ENCODE assay signal across 20 cellular contexts in genomic region chr10:126437661-126438406, GRCh38. TPM values are rescaled to one million over a fixed set of nuclear protein-coding genes. Genes with fewer than 3 reads are reported as not detected.
A peak's percentile ranks its signal among the peaks of the same experiment; 100 is the strongest.
DNase-seq lines count a peak whose midpoint lies in the region; ATAC-seq and TF ChIP-seq lines count a peak whose summit lies in the region.
"Had no signal": no experiment of that assay in that cellular context is flagged by ENCODE, and none has a peak within 500 bp of the region (broad histone marks: within the 10 kb centered on the region; RNA-seq: fewer than 3 reads in every experiment).

No MANE protein-coding gene starts in this region.

- ATAC-seq in T-cell (replicated peaks in 1 of 4) (no peak), SK-N-SH treated with all-trans-retinoic acid at 6 μM for 48 hours (no peak)
- ATAC-seq: GM12878, HepG2 had no signal

- H3K4me1 ChIP-seq in right atrium auricular region = no peaks in the 10 kb centered on the region
- H3K4me1 ChIP-seq: BE2C, Caco-2 had no signal

- CTCF ChIA-PET in T-cell (lab: Charles Lee) = no interaction called here

- no peaks in the 10 kb centered on the region for H3K27me3 ChIP-seq in right atrium auricular region
- H3K27me3 ChIP-seq: BE2C had no signal

- peaks cover 0 to 5% (median 0%) of the 10 kb centered on the region in 3 donors for H3K4me1 Mint-ChIP-seq in T-cell
- H3K4me1 Mint-ChIP-seq: CD4-positive, CD25-positive, alpha-beta regulatory T cell; IgD-negative memory B cell had no signal

- H3K36me3 Mint-ChIP-seq in T-cell = no peaks in the 10 kb centered on the region
- H3K36me3 Mint-ChIP-seq: CD4-positive, CD25-positive, alpha-beta regulatory T cell; CD8-positive, alpha-beta memory T cell had no signal

- no peak for TF ChIP-seq CTCF in right atrium auricular region (IDR thresholded peaks at IDR 0.05)

- peaks cover 0 to 5% (median 2%) of the 10 kb centered on the region in 3 donors for H3K9me3 Mint-ChIP-seq in T-cell

- POLR2A ChIA-PET in T-cell (lab: Charles Lee) = interaction anchor here in 1 of 2 donors (0.7 kb wide), 1 partner anchor 55 kb away, joined by 3 read pairs; no protein-coding TSS in a partner anchor

- peak; percentile 52 for DNase-seq in COLO668 (lab: John Stamatoyannopoulos, UW; ENCODE audit: unreplicated experiment)
- DNase-seq in NCI-H146 (lab: John Stamatoyannopoulos, UW) = peak; percentile 69
- peak; percentile 11 for DNase-seq in NCI-H69 (lab: John Stamatoyannopoulos, UW)
- DNase-seq in left kidney (ENCODE audit: low read depth, low spot score) = peak; percentile 49
- DNase-seq in T-cell = no peak
- DNase-seq in right atrium auricular region (ENCODE audit: low spot score) = no peak
- DNase-seq: ACHN; BE2C; C1 segment of cervical spinal cord; Caco-2; CD4-positive, CD25-positive, alpha-beta regulatory T cell; CD8-positive, alpha-beta memory T cell; DMS79 treated with DMSO at 0.1 percent for 48 hours; GF-D8; GOT3; H9 had no signal

- H3K4me3 ChIP-seq in right atrium auricular region = no peak overlapping the region
- H3K4me3 ChIP-seq: GM12878 had no signal

- H3K4me3 Mint-ChIP-seq in T-cell = no peak overlapping the region
- H3K4me3 Mint-ChIP-seq: CD4-positive, CD25-positive, alpha-beta regulatory T cell; CD8-positive, alpha-beta memory T cell; H9 had no signal

- H3K36me3 ChIP-seq in right atrium auricular region = no peaks in the 10 kb centered on the region
- H3K36me3 ChIP-seq: BE2C had no signal

- H3K9me3 ChIP-seq in right atrium auricular region = no peaks in the 10 kb centered on the region
- H3K9me3 ChIP-seq: BE2C, Caco-2 had no signal

- no peak overlapping the region for H3K27ac ChIP-seq in right atrium auricular region

- H3K27me3 Mint-ChIP-seq in T-cell = peaks cover 0 to 4% of the 10 kb centered on the region in 2 donors

- H3K27ac Mint-ChIP-seq in T-cell = no peak overlapping the region
- H3K27ac Mint-ChIP-seq: CD4-positive, CD25-positive, alpha-beta regulatory T cell; CD8-positive, alpha-beta memory T cell; H9; IgD-negative memory B cell had no signal

TF ChIP-seq in SK-N-SH treated with all-trans-retinoic acid at 6 μM for 48 hours, 23 proteins besides CTCF, POLR2A, EP300 and RAD21:
- TF ChIP-seq GLIS3 (CRISPR knock-in tag; IDR thresholded peaks at IDR 0.05) = no peak
- TF ChIP-seq BACH2 (CRISPR knock-in tag; IDR thresholded peaks at IDR 0.05; ENCODE audit: borderline replicate concordance) = no peak
- TF ChIP-seq ZNF565 (CRISPR knock-in tag; conservative IDR thresholded peaks at IDR 0.05; ENCODE audit: low read depth) = no peak
- TF ChIP-seq PPARA (CRISPR knock-in tag; IDR thresholded peaks at IDR 0.05; ENCODE audit: borderline replicate concordance) = no peak
- TF ChIP-seq OSR1 (CRISPR knock-in tag; IDR thresholded peaks at IDR 0.05) = no peak
- TF ChIP-seq ZNF8 (CRISPR knock-in tag; IDR thresholded peaks at IDR 0.05) = no peak
- TF ChIP-seq ZNF70 (CRISPR knock-in tag; IDR thresholded peaks at IDR 0.05) = no peak
- no peak for TF ChIP-seq ZFP3 (CRISPR knock-in tag; IDR thresholded peaks at IDR 0.05)
- TF ChIP-seq TOX (CRISPR knock-in tag; IDR thresholded peaks at IDR 0.05; ENCODE audit: borderline replicate concordance) = no peak
- TF ChIP-seq ISL1 (CRISPR knock-in tag; IDR thresholded peaks at IDR 0.05) = no peak
- no peak for TF ChIP-seq RARB (CRISPR knock-in tag; IDR thresholded peaks at IDR 0.05)
- TF ChIP-seq POU6F1 (CRISPR knock-in tag; IDR thresholded peaks at IDR 0.05; ENCODE audit: borderline replicate concordance, low read depth) = no peak
- TF ChIP-seq TSHZ2 (CRISPR knock-in tag; IDR thresholded peaks at IDR 0.05) = no peak
- TF ChIP-seq CSRNP3 (CRISPR knock-in tag; IDR thresholded peaks at IDR 0.05) = no peak

RNA-seq across cellular contexts. Expression of gene ADAM12, which starts 49.6 kb away (rescaled TPM):
- 1 to 10 TPM in 3 of 5 donors, under 1 TPM in 2; 0.35 to 5.7 (median 1.2) TPM for total RNA-seq in T-cell
- total RNA-seq in right atrium auricular region = 1 to 10 TPM in 1 of 2 donors, under 1 TPM in 1; 0.71 to 1.2 TPM
- total RNA-seq: Caco-2, HepG2 had no signal

Comparison
In these comparisons a context has a peak if more than half of its experiments do, and no peak if none do; other contexts are left out.
1. DNase-seq: peak in COLO668 (single experiment), NCI-H146 (single experiment), NCI-H69 (single experiment) and left kidney (single experiment); none in T-cell (0 of 34) and right atrium auricular region (single experiment).